8 cellular contexts compared by ENCODE assay signal in genomic region chr4:21512351-21512750, GRCh38.
DNase-seq lines count a peak whose midpoint lies in the region; ATAC-seq and TF ChIP-seq lines count a peak whose summit lies in the region.

No MANE protein-coding gene starts in this region.

- ATAC-seq in mucosa of descending colon (peak; percentile 31), HG03439 (IDR thresholded peaks at IDR 0.05; ENCODE audit: unreplicated experiment) (no peak), GM18909 (IDR thresholded peaks at IDR 0.05; ENCODE audit: poor library complexity, unreplicated experiment) (no peak)

- no peak for TF ChIP-seq POLR2A in ovary (IDR thresholded peaks at IDR 0.05)

- no peak overlapping the region for H3K27ac ChIP-seq in ovary

- 88 to 94% (median 93%) methylated on average over 1 of the region's 1 CpG for WGBS in ovary, 3 donors

- H3K4me1 ChIP-seq in mucosa of descending colon (ENCODE audit: low read depth) (no peaks in the 10 kb centered on the region), ovary (ENCODE audit: insufficient read depth) (peaks cover 1% of the 10 kb centered on the region)

- no peak overlapping the region for H3K4me3 ChIP-seq in cardiac fibroblast (replicated peaks in 1 of 2; ENCODE audit: low read depth in 2 of 2, low read length in 2 of 2)
- H3K4me3 ChIP-seq in mucosa of descending colon: no peak overlapping the region
- H3K4me3 ChIP-seq in ovary: no peak overlapping the region

- H3K36me3 ChIP-seq in mucosa of descending colon (ENCODE audit: low read depth): no peaks in the 10 kb centered on the region
- no peaks in the 10 kb centered on the region for H3K36me3 ChIP-seq in ovary

- TF ChIP-seq CTCF in GM12874 (IDR thresholded peaks at IDR 0.05; ENCODE audit: insufficient read depth, low read depth, low read length) (peak; percentile 1; the same call in 1 of the 2 replicates), cardiac fibroblast (IDR thresholded peaks at IDR 0.05; ENCODE audit: low read depth, low read length) (peak; percentile 35), mucosa of descending colon (IDR thresholded peaks at IDR 0.05) (no peak), ovary (IDR thresholded peaks at IDR 0.05) (peak in 1 of 3 donors; percentile 26)

- no peak for TF ChIP-seq EP300 in ovary (IDR thresholded peaks at IDR 0.05)

- intact Hi-C loops in mucosa of descending colon (cut with DNase I, micrococcal nuclease) (loop anchor here (5.0 kb wide), 1 partner anchor 255 kb away; no protein-coding TSS in a partner anchor), ovary (cut with DNase I) (no loop called here)

- no peaks in the 10 kb centered on the region for H3K27me3 ChIP-seq in ovary

- DNase-seq in NCI-H345 (lab: John Stamatoyannopoulos, UW) (peak; percentile 33), cardiac fibroblast (ENCODE audit: low read depth in 2 of 2) (peak; percentile 59 to 68), mucosa of descending colon (peak in 1 of 3 donors; percentile 3), ovary (no peak)
- DNase-seq in activated CD8-positive, alpha-beta memory T cell treated with anti-CD3 and anti-CD28 coated beads, Interleukin-2, amount 50 U/mL, for 48 hours: no peak

- H3K9me3 ChIP-seq in mucosa of descending colon (no peaks in the 10 kb centered on the region), ovary (no peaks in the 10 kb centered on the region)

Comparison
In these comparisons a context has a peak if more than half of its experiments do, and no peak if none do; other contexts are left out.
1. DNase-seq: peak in NCI-H345 (single experiment) and cardiac fibroblast (2 of 2); none in ovary (0 of 5) and activated CD8-positive, alpha-beta memory T cell treated with anti-CD3 and anti-CD28 coated beads, Interleukin-2, amount 50 U/mL, for 48 hours (single experiment).
2. intact Hi-C loops: an anchor here in mucosa of descending colon (5.0 kb wide); none called in ovary.